Comparison of ENCODE assay signal across 1 cellular context in genomic region chr5:131671409-131671808, GRCh38.
TF ChIP-seq lines count a peak whose summit lies in the region.

No MANE protein-coding gene starts in this region.

TF ChIP-seq in IMR-90, 13 proteins besides CTCF, POLR2A, EP300 and RAD21:
- TF ChIP-seq USF2 (IDR thresholded peaks at IDR 0.05; ENCODE audit: low read depth, low read length) (no peak), CHD1 (IDR thresholded peaks at IDR 0.05; ENCODE audit: low read depth, low read length) (no peak), SMC3 (IDR thresholded peaks at IDR 0.05; ENCODE audit: low read depth, low read length) (no peak), MAFK (IDR thresholded peaks at IDR 0.05; ENCODE audit: low read depth, low read length) (no peak), RCOR1 (IDR thresholded peaks at IDR 0.05; ENCODE audit: insufficient replicate concordance, low read length) (no peak)
TF ChIP-seq in IMR-90: peak in this region for 0.
